9 cellular contexts compared by ENCODE assay signal in the genomic region with DNA sequence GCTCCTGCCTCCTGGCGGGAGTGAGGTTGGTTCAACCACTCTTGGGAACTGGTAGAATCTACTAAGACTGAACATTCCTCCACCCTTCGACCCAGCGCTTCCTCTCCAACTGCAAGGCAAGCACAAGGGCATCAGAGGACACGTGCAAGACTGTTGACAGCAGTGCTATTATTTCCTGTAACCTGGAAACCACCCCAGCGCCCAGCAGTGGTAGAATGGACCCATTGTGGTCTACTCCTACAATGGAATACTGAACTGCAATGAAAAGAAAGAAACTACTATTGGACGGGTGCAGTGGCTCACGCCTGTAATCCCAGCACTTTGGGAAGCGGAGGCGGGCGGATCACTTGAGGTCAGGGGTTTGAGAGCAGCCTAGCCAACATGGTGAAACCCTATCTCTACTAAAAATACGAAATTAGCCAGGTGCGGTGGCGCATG. TPM values are rescaled to one million over a fixed set of nuclear protein-coding genes. Genes with fewer than 3 reads are reported as not detected.
DNase-seq lines count a peak whose midpoint lies in the region; ATAC-seq and TF ChIP-seq lines count a peak whose summit lies in the region.
"Had no signal": no experiment of that assay in that cellular context is flagged by ENCODE, and none has a peak within 500 bp of the region (broad histone marks: within the 10 kb centered on the region; RNA-seq: fewer than 3 reads in every experiment).

No MANE protein-coding gene starts in this region.

- H4K20me1 ChIP-seq in Loucy (ENCODE audit: insufficient read depth, low read length, poor library complexity, severe bottlenecking) = no peaks in the 10 kb centered on the region

- 0 out of 2 replicates have a peak overlapping the region, but pooled peaks have one; percentile 1 for H2AFZ ChIP-seq in Loucy (ENCODE audit: low read length)

- H3K27ac ChIP-seq in cingulate gyrus (ENCODE audit: low read depth, low read length) (peak overlapping the region; percentile 69), stomach (peak overlapping the region in 4 of 5 donors; percentile 65 to 70 (median 68)), testis (no peak overlapping the region)

- no peaks in the 10 kb centered on the region for H3F3A ChIP-seq in Loucy (ENCODE audit: low read depth)

- 48 to 57% (median 56%) methylated on average over 13 of the region's 13 CpGs for WGBS in stomach, 5 donors
- WGBS in testis, 2 donors = 69 to 74% methylated on average over 13 of the region's 13 CpGs

- no peaks in the 10 kb centered on the region for H3K27me3 ChIP-seq in Loucy (ENCODE audit: insufficient read depth, low read length, poor library complexity, severe bottlenecking)
- H3K27me3 ChIP-seq in stomach = peaks cover 0 to 4% (median 0%) of the 10 kb centered on the region in 3 donors
- no peaks in the 10 kb centered on the region for H3K27me3 ChIP-seq in testis
- H3K27me3 ChIP-seq: Peyer's patch had no signal

- no peak overlapping the region for H3K9ac ChIP-seq in Loucy (ENCODE audit: low read depth, low read length, poor library complexity, severe bottlenecking)

- intact Hi-C loops in stomach (cut with DNase I; ENCODE audit: low total_unique reads) (no loop called here), testis (cut with DNase I; ENCODE audit: low total_unique reads) (no loop called here)

- no peak overlapping the region for H3K4me3 ChIP-seq in Loucy (ENCODE audit: low read length, poor library complexity, severe bottlenecking)
- no peak overlapping the region for H3K4me3 ChIP-seq in stomach
- no peak overlapping the region for H3K4me3 ChIP-seq in testis

- DNase-seq in left kidney (ENCODE audit: low read depth, low spot score) = peak; percentile 36
- no peak for DNase-seq in stomach
- DNase-seq in HCEC 1CT = no peak
- no peak for DNase-seq in testis

- H3K36me3 ChIP-seq in Loucy (ENCODE audit: insufficient read depth, low read length) (no peaks in the 10 kb centered on the region), stomach (no peaks in the 10 kb centered on the region), testis (ENCODE audit: low read depth, missing control alignments) (no peaks in the 10 kb centered on the region)
- H3K36me3 ChIP-seq: Peyer's patch had no signal

- H3K79me2 ChIP-seq in Loucy (ENCODE audit: insufficient read depth, low read length) = no peaks in the 10 kb centered on the region

- H3K4me2 ChIP-seq in Loucy (ENCODE audit: low read depth, low read length, poor library complexity, severe bottlenecking) = peak overlapping the region; percentile 7

- H3K4me1 ChIP-seq in Loucy (ENCODE audit: insufficient read depth, low read length, poor library complexity, severe bottlenecking) (peaks cover 6% of the 10 kb centered on the region), stomach (peaks cover 17 to 33% (median 24%) of the 10 kb centered on the region in 4 donors), testis (peaks cover 12% of the 10 kb centered on the region)

- no peak for TF ChIP-seq EP300 in stomach (IDR thresholded peaks at IDR 0.05)

- TF ChIP-seq CTCF in Loucy (conservative IDR thresholded peaks at IDR 0.05; ENCODE audit: low read length) (no peak), stomach (IDR thresholded peaks at IDR 0.05) (no peak), testis (IDR thresholded peaks at IDR 0.05) (no peak)

- no peaks in the 10 kb centered on the region for H3K9me3 ChIP-seq in Loucy (ENCODE audit: insufficient read depth, low read depth, low read length)
- no peaks in the 10 kb centered on the region for H3K9me3 ChIP-seq in stomach
- H3K9me3 ChIP-seq in testis = no peaks in the 10 kb centered on the region
- H3K9me3 ChIP-seq: Peyer's patch had no signal

- H3K9me2 ChIP-seq in Loucy (replicated peaks; ENCODE audit: low read depth, low read length) = no peaks in the 10 kb centered on the region

- ATAC-seq in GM19035 (IDR thresholded peaks at IDR 0.05; ENCODE audit: unreplicated experiment) (no peak), GM18505 (IDR thresholded peaks at IDR 0.05; ENCODE audit: unreplicated experiment) (no peak)

- TF ChIP-seq POLR2A in stomach (IDR thresholded peaks at IDR 0.05) (no peak), GM18505 (IDR thresholded peaks at IDR 0.05; ENCODE audit: borderline replicate concordance, extremely low read depth, insufficient read depth, insufficient read length) (no peak), testis (IDR thresholded peaks at IDR 0.05) (no peak)

RNA-seq across cellular contexts. Expression of a gene that starts 33.0 kb away (rescaled TPM):
- total RNA-seq in stomach (100 to 1,000 TPM in 4 of 5 donors, 10 to 100 TPM in 1; 68.8 to 243 (median 159) TPM), testis (100 to 1,000 TPM; 185 to 207 TPM)
- polyA plus RNA-seq in stomach (100 to 1,000 TPM in 2 of 3 donors, 10 to 100 TPM in 1; 85.3 to 102 (median 100) TPM), testis (ENCODE audit: insufficient read depth, low read depth, low replicate concordance) (142 TPM)

Comparison
In these comparisons a context has a peak if more than half of its experiments do, and no peak if none do; other contexts are left out.
1. H3K27ac ChIP-seq: peak in cingulate gyrus (single experiment) and stomach (4 of 5); none in testis (0 of 2).